Comparison of ENCODE assay signal across 23 cellular contexts in genomic region chr11:128981254-128981653, GRCh38. TPM values are rescaled to one million over a fixed set of nuclear protein-coding genes. Genes with fewer than 3 reads are reported as not detected.
"Had no signal": no experiment of that assay in that cellular context is flagged by ENCODE, and none has a peak within 500 bp of the region (broad histone marks: within the 10 kb centered on the region; RNA-seq: fewer than 3 reads in every experiment).

No MANE protein-coding gene starts in this region.

- H3K9me3 ChIP-seq: esophagus muscularis mucosa, ovary, thoracic aorta had no signal

- H3K4me3 ChIP-seq: esophagus muscularis mucosa, ovary, skin epidermis, thoracic aorta had no signal

- H3K36me3 ChIP-seq: brain microvascular endothelial cell, ovary had no signal

- H3K27me3 ChIP-seq: brain microvascular endothelial cell, esophagus muscularis mucosa, ovary had no signal

- H3K27ac ChIP-seq: brain microvascular endothelial cell, esophagus muscularis mucosa, ovary, skin epidermis, thoracic aorta had no signal

- H3K4me1 ChIP-seq: esophagus muscularis mucosa had no signal

- DNase-seq: activated naive CD4-positive, alpha-beta T cell; activated T-cell treated with anti-CD3 and anti-CD28 coated beads for 4 hours; activated T-cell treated with anti-CD3 and anti-CD28 coated beads, Interleukin-2, amount 50 U/mL, for 72 hours; brain microvascular endothelial cell; central memory CD4-positive, alpha-beta T cell; islet precursor cell; left cardiac atrium; left ventricle myocardium superior; naive B cell; nephron progenitor cell; ovary; stimulated activated CD4-positive, alpha-beta T cell treated with anti-CD3 and anti-CD28 coated beads, Interleukin-12 subunit alpha, Interleukin-12 subunit beta, amount 100 ng/mL, for 4 hours; stimulated activated CD4-positive, alpha-beta T cell treated with anti-CD3 and anti-CD28 coated beads, Interleukin-4, amount 100 ng/mL, for 24 hours; T-helper 9 cell; trophoblast cell had no signal

- ATAC-seq: activated naive CD4-positive, alpha-beta T cell treated with anti-CD3 and anti-CD28 coated beads, Interleukin-2, amount 50 U/mL, for 72 hours; activated T-cell treated with anti-CD3 and anti-CD28 coated beads, Interleukin-2, amount 50 U/mL, for 72 hours; left cardiac atrium; left ventricle myocardium superior; sciatic nerve; stimulated activated effector memory CD8-positive, alpha-beta T cell treated with anti-CD3 and anti-CD28 coated beads, Interleukin-12 subunit alpha, Interleukin-12 subunit beta, amount 100 ng/mL, for 72 hours; WTC11 had no signal

RNA-seq across cellular contexts. Expression of gene TP53AIP1, which starts 38.6 kb away (rescaled TPM):
- polyA plus RNA-seq: endothelial cell of umbilical vein had no signal
